ENCODE assay signal across 13 cellular contexts in genomic region chr1:228208831-228209524, GRCh38.
"Had no signal": no experiment of that assay in that cellular context is flagged by ENCODE, and none has a peak within 500 bp of the region (broad histone marks: within the 10 kb centered on the region; RNA-seq: fewer than 3 reads in every experiment).

No MANE protein-coding gene starts in this region.

- H3K4me3 ChIP-seq: stomach, thoracic aorta, upper lobe of right lung had no signal

- H3K4me3 Mint-ChIP-seq: activated CD4-positive, alpha-beta T cell treated with anti-CD3 and anti-CD28 coated beads, Interleukin-2, amount 10 ng/mL, durations not matched to agents 24 days and 14 days; activated CD8-positive, alpha-beta T cell treated with anti-CD3 and anti-CD28 coated beads for 36 hours; activated T-cell treated with anti-CD3 and anti-CD28 coated beads, Interleukin-2, amount 50 U/mL, for 72 hours had no signal

- H3K9me3 ChIP-seq: esophagus muscularis mucosa, neutrophil, stomach, thoracic aorta, upper lobe of right lung had no signal

- H3K36me3 ChIP-seq: neutrophil, stomach, thoracic aorta, upper lobe of right lung had no signal

- H3K9me3 Mint-ChIP-seq: activated CD4-positive, alpha-beta T cell treated with anti-CD3 and anti-CD28 coated beads, Interleukin-2, amount 10 ng/mL, durations not matched to agents 24 days and 14 days; activated CD8-positive, alpha-beta T cell treated with anti-CD3 and anti-CD28 coated beads for 36 hours; activated T-cell treated with anti-CD3 and anti-CD28 coated beads, Interleukin-2, amount 50 U/mL, for 72 hours; naive B cell had no signal

- DNase-seq: activated CD4-positive, alpha-beta T cell treated with anti-CD3 and anti-CD28 coated beads, Interleukin-2, amount 10 ng/mL, durations not matched to agents 24 days and 14 days; activated CD8-positive, alpha-beta T cell treated with anti-CD3 and anti-CD28 coated beads for 36 hours; activated naive CD4-positive, alpha-beta T cell treated with anti-CD3 and anti-CD28 coated beads, Interleukin-2, amount 50 U/mL, for 16 hours; activated T-cell treated with anti-CD3 and anti-CD28 coated beads, Interleukin-2, amount 50 U/mL, for 72 hours; cerebellar nuclear complex; effector CD8-positive, alpha-beta T cell; left colon; naive B cell; stomach; upper lobe of right lung had no signal

- H3K27ac ChIP-seq: esophagus muscularis mucosa, neutrophil, stomach, thoracic aorta, upper lobe of right lung had no signal

- H3K36me3 Mint-ChIP-seq: naive B cell had no signal

- ATAC-seq: activated CD8-positive, alpha-beta T cell treated with anti-CD3 and anti-CD28 coated beads for 36 hours; activated T-cell treated with anti-CD3 and anti-CD28 coated beads, Interleukin-2, amount 50 U/mL, for 72 hours; left colon; upper lobe of right lung had no signal
